In the genomic region with DNA sequence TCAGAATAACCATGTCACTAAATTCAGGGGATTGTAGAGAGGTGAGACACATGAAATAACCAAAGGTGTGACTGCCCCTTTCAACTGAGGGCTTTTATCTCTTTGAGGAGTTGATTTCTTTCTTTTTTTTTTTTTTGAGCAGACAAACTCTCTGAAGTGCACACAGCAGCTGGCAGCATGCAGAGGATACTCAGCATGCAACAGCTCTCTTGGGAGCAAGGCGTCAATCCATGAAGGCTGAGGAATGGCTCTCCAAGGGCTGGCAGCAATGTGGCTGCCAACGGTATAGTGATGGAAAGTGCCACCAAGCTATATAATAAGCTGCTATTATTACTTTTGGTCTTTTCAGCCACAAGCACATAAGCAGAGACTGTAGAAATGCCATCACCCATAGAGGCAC, we compare ENCODE assay signal across 21 cellular contexts.
"Had no signal": no experiment of that assay in that cellular context is flagged by ENCODE, and none has a peak within 500 bp of the region (broad histone marks: within the 10 kb centered on the region; RNA-seq: fewer than 3 reads in every experiment).

No MANE protein-coding gene starts in this region.

- DNase-seq: activated B cell treated with CpG ODN at 0.5 μM for 24 hours; activated CD4-positive, alpha-beta T cell treated with anti-CD3 and anti-CD28 coated beads for 48 hours; activated CD8-positive, alpha-beta memory T cell treated with anti-CD3 and anti-CD28 coated beads, Interleukin-2, amount 50 U/mL, for 4 hours; activated CD8-positive, alpha-beta T cell treated with anti-CD3 and anti-CD28 coated beads for 36 hours; activated gamma-delta T cell; activated naive CD8-positive, alpha-beta T cell treated with anti-CD3 and anti-CD28 coated beads for 36 hours; activated T-cell treated with anti-CD3 and anti-CD28 coated beads, Interleukin-2, amount 50 U/mL, for 48 hours; amygdala; body of pancreas; hypothalamus; kidney; left lung; mammary epithelial cell; natural killer cell; posterior cingulate gyrus; retina; stimulated activated CD4-positive, alpha-beta T cell treated with anti-CD3 and anti-CD28 coated beads, Interleukin-2, amount 100 ng/mL, for 48 hours had no signal

- H3K27ac Mint-ChIP-seq: activated B cell treated with CpG ODN at 0.5 μM for 24 hours; activated CD8-positive, alpha-beta T cell treated with anti-CD3 and anti-CD28 coated beads for 36 hours; activated naive CD8-positive, alpha-beta T cell treated with anti-CD3 and anti-CD28 coated beads for 36 hours; natural killer cell; stimulated activated memory B cell treated with anti-CD40 and anti-IgM and Interleukin-4, amounts not matched to agents 10 μg/mL and 1 μg/mL and 100 μg/mL, for 72 hours had no signal

- H3K4me1 Mint-ChIP-seq: activated B cell treated with CpG ODN at 0.5 μM for 24 hours; activated naive CD8-positive, alpha-beta T cell treated with anti-CD3 and anti-CD28 coated beads for 36 hours; central memory CD8-positive, alpha-beta T cell; natural killer cell; stimulated activated memory B cell treated with anti-CD40 and anti-IgM and Interleukin-4, amounts not matched to agents 10 μg/mL and 1 μg/mL and 100 μg/mL, for 72 hours had no signal

- H3K36me3 ChIP-seq: esophagus muscularis mucosa, left lung had no signal

- H3K4me3 Mint-ChIP-seq: activated B cell treated with CpG ODN at 0.5 μM for 24 hours; activated CD8-positive, alpha-beta T cell treated with anti-CD3 and anti-CD28 coated beads for 36 hours; activated naive CD8-positive, alpha-beta T cell treated with anti-CD3 and anti-CD28 coated beads for 36 hours; central memory CD8-positive, alpha-beta T cell; natural killer cell; stimulated activated memory B cell treated with anti-CD40 and anti-IgM and Interleukin-4, amounts not matched to agents 10 μg/mL and 1 μg/mL and 100 μg/mL, for 72 hours had no signal

- H3K4me3 ChIP-seq: body of pancreas, coronary artery, esophagus muscularis mucosa, left lung had no signal

- H3K9me3 Mint-ChIP-seq: activated B cell treated with CpG ODN at 0.5 μM for 24 hours; activated CD8-positive, alpha-beta T cell treated with anti-CD3 and anti-CD28 coated beads for 36 hours; activated naive CD8-positive, alpha-beta T cell treated with anti-CD3 and anti-CD28 coated beads for 36 hours; central memory CD8-positive, alpha-beta T cell; natural killer cell; stimulated activated memory B cell treated with anti-CD40 and anti-IgM and Interleukin-4, amounts not matched to agents 10 μg/mL and 1 μg/mL and 100 μg/mL, for 72 hours had no signal

- H3K27me3 ChIP-seq: body of pancreas, esophagus muscularis mucosa, left lung had no signal

- H3K36me3 Mint-ChIP-seq: activated naive CD8-positive, alpha-beta T cell treated with anti-CD3 and anti-CD28 coated beads for 36 hours; natural killer cell; stimulated activated memory B cell treated with anti-CD40 and anti-IgM and Interleukin-4, amounts not matched to agents 10 μg/mL and 1 μg/mL and 100 μg/mL, for 72 hours had no signal

- H3K27me3 Mint-ChIP-seq: activated B cell treated with CpG ODN at 0.5 μM for 24 hours; activated CD8-positive, alpha-beta T cell treated with anti-CD3 and anti-CD28 coated beads for 36 hours; activated naive CD8-positive, alpha-beta T cell treated with anti-CD3 and anti-CD28 coated beads for 36 hours; central memory CD8-positive, alpha-beta T cell; stimulated activated memory B cell treated with anti-CD40 and anti-IgM and Interleukin-4, amounts not matched to agents 10 μg/mL and 1 μg/mL and 100 μg/mL, for 72 hours had no signal

- H3K27ac ChIP-seq: body of pancreas, coronary artery, esophagus muscularis mucosa, left lung had no signal

- H3K4me1 ChIP-seq: body of pancreas, esophagus muscularis mucosa had no signal

- ATAC-seq: activated CD8-positive, alpha-beta T cell treated with anti-CD3 and anti-CD28 coated beads for 36 hours; body of pancreas; left lung; natural killer cell; stimulated activated memory B cell treated with anti-CD40 and anti-IgM and Interleukin-4, amounts not matched to agents 10 μg/mL and 1 μg/mL and 100 μg/mL, for 72 hours had no signal
